9 cellular contexts compared by ENCODE assay signal in the genomic region with DNA sequence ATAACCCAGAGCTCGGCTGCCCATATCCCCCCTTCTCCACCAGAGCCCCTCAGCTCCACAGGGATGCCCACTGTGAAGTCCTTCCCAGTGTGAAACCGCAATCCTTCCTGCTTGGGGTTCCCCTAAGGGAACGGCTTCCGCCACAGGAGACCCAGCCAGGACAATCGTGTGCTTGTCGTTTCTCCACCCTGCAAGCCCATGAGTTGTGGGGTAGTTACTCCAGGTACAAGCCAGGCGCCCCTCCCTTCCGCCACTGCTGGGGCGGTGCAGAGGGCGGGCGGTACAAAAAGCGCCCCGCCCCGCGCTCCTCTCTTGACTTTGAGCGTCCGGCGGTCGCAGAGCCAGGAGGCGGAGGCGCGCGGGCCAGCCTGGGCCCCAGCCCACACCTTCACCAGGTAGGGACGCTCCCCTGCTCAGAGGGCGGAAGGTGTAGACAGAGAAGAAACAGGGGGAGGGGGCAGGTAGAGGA. TPM values are rescaled to one million over a fixed set of nuclear protein-coding genes. Genes with fewer than 3 reads are reported as not detected.
A peak's percentile ranks its signal among the peaks of the same experiment; 100 is the strongest.
DNase-seq lines count a peak whose midpoint lies in the region; ATAC-seq and TF ChIP-seq lines count a peak whose summit lies in the region.
"Had no signal": no experiment of that assay in that cellular context is flagged by ENCODE, and none has a peak within 500 bp of the region (broad histone marks: within the 10 kb centered on the region; RNA-seq: fewer than 3 reads in every experiment).

A gene with protein sequence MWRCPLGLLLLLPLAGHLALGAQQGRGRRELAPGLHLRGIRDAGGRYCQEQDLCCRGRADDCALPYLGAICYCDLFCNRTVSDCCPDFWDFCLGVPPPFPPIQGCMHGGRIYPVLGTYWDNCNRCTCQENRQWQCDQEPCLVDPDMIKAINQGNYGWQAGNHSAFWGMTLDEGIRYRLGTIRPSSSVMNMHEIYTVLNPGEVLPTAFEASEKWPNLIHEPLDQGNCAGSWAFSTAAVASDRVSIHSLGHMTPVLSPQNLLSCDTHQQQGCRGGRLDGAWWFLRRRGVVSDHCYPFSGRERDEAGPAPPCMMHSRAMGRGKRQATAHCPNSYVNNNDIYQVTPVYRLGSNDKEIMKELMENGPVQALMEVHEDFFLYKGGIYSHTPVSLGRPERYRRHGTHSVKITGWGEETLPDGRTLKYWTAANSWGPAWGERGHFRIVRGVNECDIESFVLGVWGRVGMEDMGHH (plus strand): TSS at position 315 of the 469 bp plus-strand sequence. CDS start 634 bp downstream, outside the sequence.

- ATAC-seq in heart left ventricle, result peak; percentile 55 to 73 (median 66)
- ATAC-seq in psoas muscle, result peak in 3 of 4 donors; percentile 38 to 58 (median 38)
- no peak for ATAC-seq in HG03175 (IDR thresholded peaks at IDR 0.05; ENCODE audit: unreplicated experiment)

- intact Hi-C loops in heart left ventricle (cut with DNase I), result no loop called here
- intact Hi-C loops in psoas muscle (cut with DNase I), result no loop called here

- peak within 1 kb of the TSS; percentile 64 to 95 (median 84) for H3K4me3 ChIP-seq in heart left ventricle
- peak within 1 kb of the TSS; percentile 70 for H3K4me3 ChIP-seq in psoas muscle

- TF ChIP-seq CTCF in heart left ventricle (IDR thresholded peaks at IDR 0.05) (no peak), psoas muscle (IDR thresholded peaks at IDR 0.05) (no peak)

- DNase-seq in DMS153 treated with DMSO at 0.1 percent for 48 hours (lab: John Stamatoyannopoulos, UW; ENCODE audit: unreplicated experiment) (peak; percentile 55), SW480 (ENCODE audit: low spot score) (peak; percentile 98), heart left ventricle (peak; percentile 77 to 87 (median 81)), psoas muscle (no peak), AML-193 (lab: John Stamatoyannopoulos, UW) (no peak), NCI-H128 (lab: John Stamatoyannopoulos, UW; ENCODE audit: unreplicated experiment) (no peak), C1 segment of cervical spinal cord (lab: John Stamatoyannopoulos, UW) (no peak)
- DNase-seq: effector CD4-positive, alpha-beta T cell had no signal

- H3K27ac ChIP-seq in heart left ventricle (peak within 1 kb of the TSS; percentile 82 to 99 (median 94)), psoas muscle (peak within 1 kb of the TSS; percentile 72)

- H3K36me3 ChIP-seq in heart left ventricle, result peaks cover 0 to 10% (median 0%) of the 10 kb centered on the region in 9 donors
- no peaks in the 10 kb centered on the region for H3K36me3 ChIP-seq in psoas muscle (ENCODE audit: insufficient read depth in 1 of 2, low read depth in 1 of 2)

- peak; percentile 95 to 99 for TF ChIP-seq POLR2A in heart left ventricle (IDR thresholded peaks at IDR 0.05)

- H3K27me3 ChIP-seq in heart left ventricle (no peaks in the 10 kb centered on the region), psoas muscle (ENCODE audit: insufficient read depth in 3 of 3, low read length in 2 of 3) (peaks cover 0 to 9% (median 5%) of the 10 kb centered on the region in 3 donors)

- H3K9me3 ChIP-seq in heart left ventricle (no peaks in the 10 kb centered on the region), psoas muscle (no peaks in the 10 kb centered on the region)

- H3K4me1 ChIP-seq in heart left ventricle, result peaks cover 18 to 69% (median 53%) of the 10 kb centered on the region in 12 donors
- H3K4me1 ChIP-seq in psoas muscle, result peaks cover 4% of the 10 kb centered on the region

- WGBS in heart left ventricle, 4 donors, result 4 to 7% (median 5%) methylated on average over 9 to 25 of the region's 25 CpGs
- 9 to 11% (median 11%) methylated on average over 23 to 25 of the region's 25 CpGs for WGBS in psoas muscle, 3 donors

RNA-seq across cellular contexts. Expression of the gene that starts here (rescaled TPM):
- 100 to 1,000 TPM; 136 to 697 (median 199) TPM for total RNA-seq in heart left ventricle
- 100 to 1,000 TPM; 263 to 354 TPM for polyA plus RNA-seq in heart left ventricle
- 10 to 100 TPM; 28.5 to 59.6 (median 47.3) TPM for total RNA-seq in psoas muscle
- 10 to 100 TPM; 46.7 to 59.3 (median 57.4) TPM for polyA plus RNA-seq in psoas muscle

Comparison
In these comparisons a context has a peak if more than half of its experiments do, and no peak if none do; other contexts are left out.
1. RNA of the gene that starts here (polyA plus RNA-seq): 263 to 354 TPM in heart left ventricle; 46.7 to 59.3 TPM in psoas muscle; every median in the first group is over 4 times any median in the second.
2. DNase-seq: peak in DMS153 treated with DMSO at 0.1 percent for 48 hours (single experiment), SW480 (single experiment) and heart left ventricle (5 of 5); none in psoas muscle (0 of 2), AML-193 (0 of 2), NCI-H128 (single experiment) and C1 segment of cervical spinal cord (0 of 14).